Comparison of ENCODE assay signal across 8 cellular contexts in genomic region chr2:239266779-239267410, GRCh38.
A peak's percentile ranks its signal among the peaks of the same experiment; 100 is the strongest.
DNase-seq lines count a peak whose midpoint lies in the region; ATAC-seq, FAIRE-seq and TF ChIP-seq lines count a peak whose summit lies in the region.

No MANE protein-coding gene starts in this region.

- CTCF ChIA-PET in K562 (lab: Yijun Ruan, JAX; ENCODE audit: low intra/inter-chr PET ratio) (interaction anchor here (0.7 kb wide), 1 partner anchor 132 kb away, joined by 3 read pairs; no protein-coding TSS in a partner anchor), Caco-2 (lab: Charles Lee) (no interaction called here)

- ATAC-seq in GM18502 (IDR thresholded peaks at IDR 0.05; ENCODE audit: poor library complexity, unreplicated experiment), result peak; percentile 22
- ATAC-seq in HG03097 (IDR thresholded peaks at IDR 0.05; ENCODE audit: low FRiP score, unreplicated experiment), result peak; percentile 18
- ATAC-seq in K562, result peak; percentile 42
- ATAC-seq in naive thymus-derived CD8-positive, alpha-beta T cell, result peak in 1 of 2 donors; percentile 3
- ATAC-seq in HG03565 (IDR thresholded peaks at IDR 0.05; ENCODE audit: unreplicated experiment), result no peak

- peaks cover 2% of the 10 kb centered on the region; the same call in 1 of the 3 replicates for H3K36me3 ChIP-seq in K562 (ENCODE audit: control insufficient read depth, insufficient read depth, low read length)
- no peaks in the 10 kb centered on the region for H3K36me3 ChIP-seq in Caco-2 (ENCODE audit: control insufficient read depth, insufficient read depth, low read length)

- in situ Hi-C loops in K562 (cut with MboI), result no loop called here

- DNase-seq in K562 (ENCODE audit: extremely low read depth in 1 of 4, low spot score in 3 of 4), result no peak
- DNase-seq in naive thymus-derived CD8-positive, alpha-beta T cell, result no peak
- DNase-seq in Caco-2, result no peak
- DNase-seq in activated effector memory CD4-positive, alpha-beta T cell treated with Interleukin-2 at 50 U/mL for 16 hours, result no peak
- no peak for DNase-seq in hypothalamus (lab: John Stamatoyannopoulos, UW)

- H3K27me3 Mint-ChIP-seq in naive thymus-derived CD8-positive, alpha-beta T cell, result no peaks in the 10 kb centered on the region
- H3K27me3 Mint-ChIP-seq in Caco-2 (ENCODE audit: insufficient read depth, unreplicated experiment), result no peaks in the 10 kb centered on the region

- H3K9ac ChIP-seq in K562 (ENCODE audit: insufficient read depth in 1 of 2, low read depth in 2 of 2, low read length in 2 of 2), result peak overlapping the region; percentile 43 to 79; a peak in 3 of 4 replicates

- H3K27me3 ChIP-seq in K562 (ENCODE audit: control insufficient read depth in 2 of 2, insufficient read depth in 2 of 2, low read length in 2 of 2) (no peaks in the 10 kb centered on the region), Caco-2 (replicated peaks; ENCODE audit: control insufficient read depth, insufficient read depth, low read length) (no peaks in the 10 kb centered on the region)

- peaks cover 0 to 3% (median 0%) of the 10 kb centered on the region in 3 donors for H3K36me3 Mint-ChIP-seq in naive thymus-derived CD8-positive, alpha-beta T cell
- no peaks in the 10 kb centered on the region for H3K36me3 Mint-ChIP-seq in Caco-2 (ENCODE audit: insufficient read depth, unreplicated experiment)

- H3K4me1 ChIP-seq in K562 (replicated peaks in 1 of 2; ENCODE audit: control insufficient read depth in 2 of 2, insufficient read depth in 2 of 2, low read length in 2 of 2) (peaks cover 22 to 46% of the 10 kb centered on the region in 2 experiments; a peak in 4 of 5 replicates), Caco-2 (no peaks in the 10 kb centered on the region)

- TF ChIP-seq RAD21 in K562 (CRISPR knock-in tag; conservative IDR thresholded peaks at IDR 0.05 in 1 of 2, IDR thresholded peaks at IDR 0.05 in 1 of 2), result no peak

- 58% methylated on average over 9 of the region's 16 CpGs for WGBS in K562 (ENCODE audit: insufficient coverage, low coverage, missing lambda C conversion rate)

- H3K9me3 Mint-ChIP-seq in naive thymus-derived CD8-positive, alpha-beta T cell, result no peaks in the 10 kb centered on the region
- H3K9me3 Mint-ChIP-seq in Caco-2 (ENCODE audit: unreplicated experiment), result no peaks in the 10 kb centered on the region

- no peak for TF ChIP-seq POLR2A in K562 (conservative IDR thresholded peaks at IDR 0.05)

- peak overlapping the region; percentile 78 for H2AFZ ChIP-seq in K562 (ENCODE audit: low read depth, low read length)

- peaks cover 70% of the 10 kb centered on the region for H3K79me2 ChIP-seq in K562 (ENCODE audit: control insufficient read depth, insufficient read depth, low read length)

- H3K9me1 ChIP-seq in K562 (ENCODE audit: control insufficient read depth, insufficient read depth, low read length), result no peaks in the 10 kb centered on the region

- intact Hi-C loops in K562 (cut with micrococcal nuclease) (loop anchor here (5.0 to 10.0 kb wide), 2 partner anchors 130 to 232 kb away; no protein-coding TSS in a partner anchor), Caco-2 (cut with micrococcal nuclease; ENCODE audit: unreplicated experiment) (no loop called here)

- BruUV-seq in K562 (replicated peaks; lab: Mats Ljungman, UMichigan) (no TSS peak), Caco-2 (replicated peaks; lab: Mats Ljungman, UMichigan) (no TSS peak)

- POLR2A ChIA-PET in K562 (lab: Yijun Ruan, JAX) (interaction anchor here (0.5 to 0.6 kb wide), 2 partner anchors 251 to 683 kb away, joined by 3 read pairs; no protein-coding TSS in a partner anchor), Caco-2 (lab: Charles Lee) (no interaction called here)
- POLR2A ChIA-PET in naive thymus-derived CD8-positive, alpha-beta T cell (lab: Charles Lee), result interaction anchor here (0.8 to 6.6 kb wide), 23 partner anchors 10 to 135 kb away, joined by 3 to 70 read pairs (median 5); partner anchors contain the start of gene HDAC4

- no peaks in the 10 kb centered on the region for H3K9me3 ChIP-seq in K562 (replicated peaks; ENCODE audit: control insufficient read depth, insufficient read depth, low read depth, low read length)
- H3K9me3 ChIP-seq in Caco-2, result no peaks in the 10 kb centered on the region

- TF ChIP-seq CTCF in K562 (IDR thresholded peaks at IDR 0.05 in 2 of 3, conservative IDR thresholded peaks at IDR 0.05 in 1 of 3; ENCODE audit: insufficient read depth in 2 of 3, low read depth in 1 of 3, low read length in 3 of 3) (no peak), Caco-2 (IDR thresholded peaks at IDR 0.05; ENCODE audit: insufficient read depth in 1 of 2, low read depth in 1 of 2, low read length in 1 of 2, severe bottlenecking in 1 of 2, unreplicated experiment in 1 of 2) (no peak)

- peak overlapping the region; percentile 88 to 99 (median 96) for H3K27ac Mint-ChIP-seq in naive thymus-derived CD8-positive, alpha-beta T cell
- H3K27ac Mint-ChIP-seq in Caco-2 (ENCODE audit: unreplicated experiment), result no peak overlapping the region

- peak overlapping the region; percentile 77 to 95 (median 90) for H3K4me3 Mint-ChIP-seq in naive thymus-derived CD8-positive, alpha-beta T cell
- no peak overlapping the region for H3K4me3 Mint-ChIP-seq in Caco-2 (ENCODE audit: unreplicated experiment)

- peak overlapping the region; percentile 73 for H3K4me2 ChIP-seq in K562 (ENCODE audit: insufficient read depth, low read length)

- no peak for TF ChIP-seq EP300 in K562 (IDR thresholded peaks at IDR 0.05; ENCODE audit: low read length)

- H3K4me1 Mint-ChIP-seq in naive thymus-derived CD8-positive, alpha-beta T cell, result peaks cover 53 to 90% (median 83%) of the 10 kb centered on the region in 4 donors
- H3K4me1 Mint-ChIP-seq in Caco-2 (ENCODE audit: low read depth, unreplicated experiment), result no peaks in the 10 kb centered on the region

- FAIRE-seq in K562 (lab: Jason Lieb, UNC), result no peak

- H3K4me3 ChIP-seq in K562 (no peak overlapping the region), Caco-2 (ENCODE audit: low read depth, low read length) (no peak overlapping the region)

- peak overlapping the region; percentile 77; the same call in 2 of the 3 replicates for H3K27ac ChIP-seq in K562 (ENCODE audit: extremely low read depth, low read depth, low read length)

- H4K20me1 ChIP-seq in K562 (replicated peaks; ENCODE audit: control insufficient read depth, insufficient read depth, low read length), result peaks cover 19% of the 10 kb centered on the region; the same call in 1 of the 2 replicates

TF ChIP-seq in K562, 482 proteins besides CTCF, POLR2A, EP300 and RAD21:
- TF ChIP-seq BRD9 (IDR thresholded peaks at IDR 0.05; ENCODE audit: low read depth, partially characterized antibody) (no peak), ZNF518B (CRISPR knock-in tag; IDR thresholded peaks at IDR 0.05) (no peak), ARID1B (IDR thresholded peaks at IDR 0.05) (0 out of 2 replicates have a peak, but pooled peaks have one; percentile 11), KAT7 (CRISPR knock-in tag; IDR thresholded peaks at IDR 0.05; ENCODE audit: borderline replicate concordance) (0 out of 2 replicates have a peak, but pooled peaks have one; percentile 42)
- TF ChIP-seq, protein P1, sequence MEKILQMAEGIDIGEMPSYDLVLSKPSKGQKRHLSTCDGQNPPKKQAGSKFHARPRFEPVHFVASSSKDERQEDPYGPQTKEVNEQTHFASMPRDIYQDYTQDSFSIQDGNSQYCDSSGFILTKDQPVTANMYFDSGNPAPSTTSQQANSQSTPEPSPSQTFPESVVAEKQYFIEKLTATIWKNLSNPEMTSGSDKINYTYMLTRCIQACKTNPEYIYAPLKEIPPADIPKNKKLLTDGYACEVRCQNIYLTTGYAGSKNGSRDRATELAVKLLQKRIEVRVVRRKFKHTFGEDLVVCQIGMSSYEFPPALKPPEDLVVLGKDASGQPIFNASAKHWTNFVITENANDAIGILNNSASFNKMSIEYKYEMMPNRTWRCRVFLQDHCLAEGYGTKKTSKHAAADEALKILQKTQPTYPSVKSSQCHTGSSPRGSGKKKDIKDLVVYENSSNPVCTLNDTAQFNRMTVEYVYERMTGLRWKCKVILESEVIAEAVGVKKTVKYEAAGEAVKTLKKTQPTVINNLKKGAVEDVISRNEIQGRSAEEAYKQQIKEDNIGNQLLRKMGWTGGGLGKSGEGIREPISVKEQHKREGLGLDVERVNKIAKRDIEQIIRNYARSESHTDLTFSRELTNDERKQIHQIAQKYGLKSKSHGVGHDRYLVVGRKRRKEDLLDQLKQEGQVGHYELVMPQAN (IDR thresholded peaks at IDR 0.05; ENCODE audit: borderline replicate concordance), result no peak
TF ChIP-seq in K562: peak in this region for 2.
